In genomic region chr11:63887600-63887999, GRCh38 we compare ENCODE assay signal across 1 cellular context.
A peak's percentile ranks its signal among the peaks of the same experiment; 100 is the strongest.
TF ChIP-seq lines count a peak whose summit lies in the region.

No MANE protein-coding gene starts in this region.

TF ChIP-seq in H1, 55 proteins besides CTCF, POLR2A, EP300 and RAD21:
- no peak for TF ChIP-seq NRF1 (IDR thresholded peaks at IDR 0.05; ENCODE audit: low read depth, low read length)
- no peak for TF ChIP-seq RFX5 (IDR thresholded peaks at IDR 0.05; ENCODE audit: borderline replicate concordance, low read depth, low read length)
- no peak for TF ChIP-seq BACH1 (IDR thresholded peaks at IDR 0.05; ENCODE audit: low read length)
- no peak for TF ChIP-seq RBBP5 (IDR thresholded peaks at IDR 0.05; ENCODE audit: borderline replicate concordance, low read depth, low read length)
- peak; percentile 94 for TF ChIP-seq E2F6 (IDR thresholded peaks at IDR 0.05)
- TF ChIP-seq CHD7 (IDR thresholded peaks at IDR 0.05; ENCODE audit: insufficient replicate concordance, low read length): no peak
- TF ChIP-seq MAX (IDR thresholded peaks at IDR 0.05): peak; percentile 94
- no peak for TF ChIP-seq JUN (IDR thresholded peaks at IDR 0.05; ENCODE audit: low read depth, low read length)
